ENCODE assay signal across 13 cellular contexts in genomic region chr2:231245253-231246094, GRCh38. TPM values are rescaled to one million over a fixed set of nuclear protein-coding genes. Genes with fewer than 3 reads are reported as not detected.
DNase-seq lines count a peak whose midpoint lies in the region; ATAC-seq lines count a peak whose summit lies in the region.
"Had no signal": no experiment of that assay in that cellular context is flagged by ENCODE, and none has a peak within 500 bp of the region (broad histone marks: within the 10 kb centered on the region; RNA-seq: fewer than 3 reads in every experiment).

No MANE protein-coding gene starts in this region.

- no peak overlapping the region for H2AK5ac ChIP-seq in trophoblast cell (ENCODE audit: low read length)

- no peak overlapping the region for H4K12ac ChIP-seq in trophoblast cell (ENCODE audit: low read depth, low read length)

- no peak overlapping the region for H3K4ac ChIP-seq in trophoblast cell (ENCODE audit: low read depth, low read length)

- peak; percentile 45 for DNase-seq in NCI-H2029 (lab: John Stamatoyannopoulos, UW)
- no peak for DNase-seq in NCI-H2029 treated with DMSO at 0.1 percent for 48 hours (lab: John Stamatoyannopoulos, UW)
- peak; percentile 21 for DNase-seq in NCI-H510A (lab: John Stamatoyannopoulos, UW)
- peak; percentile 15 to 64 for DNase-seq in trophoblast cell
- no peak for DNase-seq in NCI-H1105 treated with DMSO at 0.1 percent for 48 hours (lab: John Stamatoyannopoulos, UW)
- DNase-seq in activated CD4-positive, alpha-beta T cell treated with anti-CD3 and anti-CD28 coated beads, Interleukin-2, amount 50 U/mL, for 4 hours: no peak
- DNase-seq: activated CD8-positive, alpha-beta memory T cell treated with anti-CD3 and anti-CD28 coated beads for 24 hours had no signal

- H3K9ac ChIP-seq in duodenal mucosa (ENCODE audit: low read depth in 1 of 2, low read length in 2 of 2) (peak overlapping the region; percentile 5 to 6), trophoblast cell (ENCODE audit: low read length) (no peak overlapping the region)

- H3K9me3 ChIP-seq in duodenal mucosa (ENCODE audit: control insufficient read depth in 1 of 2, low read length in 2 of 2) (no peaks in the 10 kb centered on the region), trophoblast cell (ENCODE audit: insufficient read depth, low read depth, low read length) (no peaks in the 10 kb centered on the region)
- H3K9me3 ChIP-seq: ascending aorta, HAP-1, suprapubic skin had no signal

- no peak overlapping the region for H4K8ac ChIP-seq in trophoblast cell (ENCODE audit: low read depth, low read length)

- H3K36me3 ChIP-seq in duodenal mucosa (ENCODE audit: control insufficient read depth in 1 of 2, insufficient read depth in 2 of 2, low read length in 2 of 2): no peaks in the 10 kb centered on the region
- peaks cover 2 to 3% of the 10 kb centered on the region in 2 experiments for H3K36me3 ChIP-seq in trophoblast cell (ENCODE audit: control insufficient read depth in 1 of 2, insufficient read depth in 2 of 2, low read length in 2 of 2)
- H3K36me3 ChIP-seq: HAP-1, suprapubic skin had no signal

- no peak overlapping the region for H2AFZ ChIP-seq in trophoblast cell (ENCODE audit: insufficient read depth, low read length, poor library complexity)

- H3K23ac ChIP-seq in trophoblast cell (ENCODE audit: low read length): no peak overlapping the region

- H3K27ac ChIP-seq in duodenal mucosa (ENCODE audit: low read depth, low read length) (no peak overlapping the region), trophoblast cell (ENCODE audit: low read depth, low read length) (no peak overlapping the region)
- H3K27ac ChIP-seq: ascending aorta, RWPE1, suprapubic skin had no signal

- H3K27me3 ChIP-seq in duodenal mucosa (ENCODE audit: control insufficient read depth in 1 of 2, insufficient read depth in 2 of 2, low read length in 2 of 2) (no peaks in the 10 kb centered on the region), trophoblast cell (ENCODE audit: insufficient read depth, low read length) (no peaks in the 10 kb centered on the region)
- H3K27me3 ChIP-seq: ascending aorta, suprapubic skin had no signal

- no CpG with 5 or more reads among the region's 14 CpGs for WGBS in trophoblast cell (ENCODE audit: extremely low coverage, insufficient coverage, insufficient read length)

- H3K79me2 ChIP-seq in trophoblast cell (ENCODE audit: control insufficient read depth, insufficient read depth, low read length, poor library complexity): no peaks in the 10 kb centered on the region

- no peak overlapping the region for H3K14ac ChIP-seq in trophoblast cell (ENCODE audit: low read length)

- no peak overlapping the region for H3K4me2 ChIP-seq in trophoblast cell (ENCODE audit: low read length)

- no peak overlapping the region for H2BK5ac ChIP-seq in trophoblast cell (ENCODE audit: low read depth, low read length, poor library complexity)

- no peak overlapping the region for H3K18ac ChIP-seq in trophoblast cell (ENCODE audit: low read length)

- H3K4me1 ChIP-seq in duodenal mucosa (ENCODE audit: control insufficient read depth in 1 of 2, insufficient read depth in 2 of 2, low read length in 2 of 2) (peaks cover 21 to 33% of the 10 kb centered on the region in 2 donors), trophoblast cell (ENCODE audit: control insufficient read depth in 1 of 2, insufficient read depth in 2 of 2, low read length in 2 of 2) (no peaks in the 10 kb centered on the region)
- H3K4me1 ChIP-seq: ascending aorta, suprapubic skin had no signal

- H2BK12ac ChIP-seq in trophoblast cell (ENCODE audit: low read length): no peak overlapping the region

- H2BK120ac ChIP-seq in trophoblast cell (ENCODE audit: insufficient read depth, low read length, poor library complexity): no peak overlapping the region

- no peak overlapping the region for H4K91ac ChIP-seq in trophoblast cell (ENCODE audit: low read depth, low read length)

- no peaks in the 10 kb centered on the region for H3K79me1 ChIP-seq in trophoblast cell (ENCODE audit: low read length)

- peak overlapping the region; percentile 1 to 27 for H3K4me3 ChIP-seq in duodenal mucosa (ENCODE audit: low read depth in 1 of 2, low read length in 2 of 2)
- no peak overlapping the region for H3K4me3 ChIP-seq in trophoblast cell (ENCODE audit: low read depth, low read length)
- H3K4me3 ChIP-seq: ascending aorta, HAP-1, suprapubic skin had no signal

- ATAC-seq in HG03196 (IDR thresholded peaks at IDR 0.05; ENCODE audit: unreplicated experiment): no peak

RNA-seq across cellular contexts. Expression of gene ARMC9, which starts 47.0 kb away (rescaled TPM):
- polyA plus RNA-seq in trophoblast cell (2013): 11.6 and 12.5 TPM in 2 replicates

Comparison
In these comparisons a context has a peak if more than half of its experiments do, and no peak if none do; other contexts are left out.
1. DNase-seq: peak in NCI-H2029 (single experiment), NCI-H510A (single experiment) and trophoblast cell (2 of 2); none in NCI-H2029 treated with DMSO at 0.1 percent for 48 hours (single experiment), NCI-H1105 treated with DMSO at 0.1 percent for 48 hours (single experiment) and activated CD4-positive, alpha-beta T cell treated with anti-CD3 and anti-CD28 coated beads, Interleukin-2, amount 50 U/mL, for 4 hours (0 of 2).